15 cellular contexts compared by ENCODE assay signal in genomic region chr4:101718810-101719209, GRCh38.
A peak's percentile ranks its signal among the peaks of the same experiment; 100 is the strongest.
DNase-seq lines count a peak whose midpoint lies in the region; ATAC-seq and TF ChIP-seq lines count a peak whose summit lies in the region.
"Had no signal": no experiment of that assay in that cellular context is flagged by ENCODE, and none has a peak within 500 bp of the region (broad histone marks: within the 10 kb centered on the region; RNA-seq: fewer than 3 reads in every experiment).

No MANE protein-coding gene starts in this region.

- no peaks in the 10 kb centered on the region for H3K27me3 ChIP-seq in gastrocnemius medialis
- H3K27me3 ChIP-seq: BLaER1 treated with 17β-estradiol and CSF1 and Interleukin-3, amounts not matched to agents 10 nM and 100 nM had no signal

- TF ChIP-seq POLR2A in gastrocnemius medialis (IDR thresholded peaks at IDR 0.05), result no peak

- DNase-seq in memory B cell (ENCODE audit: low spot score in 2 of 2) (no peak), NCI-H2081 treated with DMSO at 0.1 percent for 48 hours (lab: John Stamatoyannopoulos, UW) (no peak), MV-4-11 (lab: John Stamatoyannopoulos, UW) (no peak), gastrocnemius medialis (no peak)
- DNase-seq: 8988T; ACHN; Caco-2; Calu3; CD4-positive, alpha-beta T cell; CD8-positive, alpha-beta T cell; DMS79 treated with DMSO at 0.1 percent for 48 hours; GF-D8 had no signal

- peaks cover 11 to 23% (median 15%) of the 10 kb centered on the region in 3 donors for H3K4me1 Mint-ChIP-seq in IgD-negative memory B cell
- peaks cover 13% of the 10 kb centered on the region for H3K4me1 Mint-ChIP-seq in memory B cell

- no peak overlapping the region for H3K4me3 ChIP-seq in gastrocnemius medialis
- H3K4me3 ChIP-seq: BLaER1 treated with 17β-estradiol and CSF1 and Interleukin-3, amounts not matched to agents 10 nM and 100 nM had no signal

- peaks cover 2% of the 10 kb centered on the region for H3K36me3 Mint-ChIP-seq in IgD-negative memory B cell
- peaks cover 15% of the 10 kb centered on the region for H3K36me3 Mint-ChIP-seq in memory B cell
- H3K36me3 Mint-ChIP-seq: CD8-positive, alpha-beta T cell had no signal

- H3K27me3 Mint-ChIP-seq in IgD-negative memory B cell (no peaks in the 10 kb centered on the region), memory B cell (no peaks in the 10 kb centered on the region)
- H3K27me3 Mint-ChIP-seq: CD4-positive, alpha-beta T cell had no signal

- H3K9me3 Mint-ChIP-seq in IgD-negative memory B cell (peaks cover 7 to 30% (median 17%) of the 10 kb centered on the region in 3 donors), memory B cell (peaks cover 18% of the 10 kb centered on the region)

- in situ Hi-C loops in gastrocnemius medialis (cut with MboI; ENCODE audit: low sequenced_read_pairs in 4 of 4), result no loop called here

- TF ChIP-seq CTCF in gastrocnemius medialis (IDR thresholded peaks at IDR 0.05 in 4 of 5, conservative IDR thresholded peaks at IDR 0.05 in 1 of 5), result no peak

- intact Hi-C loops in gastrocnemius medialis (cut with DNase I; ENCODE audit: low total_unique reads), result no loop called here

- H3K4me3 Mint-ChIP-seq in IgD-negative memory B cell (peak overlapping the region in 1 of 4 donors; percentile 68), memory B cell (no peak overlapping the region)
- H3K4me3 Mint-ChIP-seq: CD4-positive, alpha-beta T cell; CD8-positive, alpha-beta T cell had no signal

- peak; percentile 82 for ATAC-seq in memory B cell (ENCODE audit: low read depth)
- no peak for ATAC-seq in gastrocnemius medialis
- ATAC-seq: CD8-positive, alpha-beta T cell had no signal

- H3K27ac Mint-ChIP-seq in IgD-negative memory B cell, result peak overlapping the region in 2 of 3 donors; percentile 16 to 50
- H3K27ac Mint-ChIP-seq in memory B cell, result no peak overlapping the region
- H3K27ac Mint-ChIP-seq: CD4-positive, alpha-beta T cell; CD8-positive, alpha-beta T cell had no signal

- H3K27ac ChIP-seq in gastrocnemius medialis, result no peak overlapping the region
- H3K27ac ChIP-seq: C4-2B had no signal

- no peaks in the 10 kb centered on the region for H3K36me3 ChIP-seq in gastrocnemius medialis
- H3K36me3 ChIP-seq: BLaER1 treated with 17β-estradiol and CSF1 and Interleukin-3, amounts not matched to agents 10 nM and 100 nM had no signal

- H3K9me3 ChIP-seq in gastrocnemius medialis, result no peaks in the 10 kb centered on the region

- no peaks in the 10 kb centered on the region for H3K4me1 ChIP-seq in gastrocnemius medialis
- H3K4me1 ChIP-seq: Caco-2 had no signal
